10 cellular contexts compared by ENCODE assay signal in genomic region chr3:125644036-125645025, GRCh38. TPM values are rescaled to one million over a fixed set of nuclear protein-coding genes. Genes with fewer than 3 reads are reported as not detected.
DNase-seq lines count a peak whose midpoint lies in the region; ATAC-seq and TF ChIP-seq lines count a peak whose summit lies in the region.
"Had no signal": no experiment of that assay in that cellular context is flagged by ENCODE, and none has a peak within 500 bp of the region (broad histone marks: within the 10 kb centered on the region; RNA-seq: fewer than 3 reads in every experiment).

No MANE protein-coding gene starts in this region.

- TF ChIP-seq CTCF in choroid plexus epithelial cell (conservative IDR thresholded peaks at IDR 0.05; ENCODE audit: low read depth, low read length) (no peak), liver (IDR thresholded peaks at IDR 0.05; ENCODE audit: low read depth, low read length, missing input control) (no peak)

- H3K27ac ChIP-seq in liver (ENCODE audit: low read depth in 1 of 2, low read length in 2 of 2), result peak overlapping the region; percentile 89 to 93
- H3K27ac ChIP-seq in subcutaneous abdominal adipose tissue (ENCODE audit: low read depth, low read length), result peak overlapping the region; percentile 83
- H3K27ac ChIP-seq: VCaP had no signal

- WGBS in liver, result 52% methylated on average over 10 of the region's 10 CpGs

- H3K36me3 ChIP-seq in liver (ENCODE audit: control insufficient read depth in 4 of 4, insufficient read depth in 3 of 4, low read depth in 1 of 4, low read length in 3 of 4), result no peaks in the 10 kb centered on the region
- no peaks in the 10 kb centered on the region for H3K36me3 ChIP-seq in subcutaneous abdominal adipose tissue (ENCODE audit: control insufficient read depth in 5 of 5, insufficient read depth in 5 of 5, low read length in 5 of 5)

- no peak for TF ChIP-seq POLR2A in GM18505 (IDR thresholded peaks at IDR 0.05; ENCODE audit: borderline replicate concordance, extremely low read depth, insufficient read depth, insufficient read length)

- H3K9ac ChIP-seq in liver (ENCODE audit: low read depth in 1 of 2, low read length in 2 of 2) (peak overlapping the region; percentile 12 to 73), subcutaneous abdominal adipose tissue (ENCODE audit: low read length in 5 of 5) (peak overlapping the region in 3 of 5 donors; percentile 26 to 72 (median 28))

- no peak overlapping the region for H3K4me3 ChIP-seq in choroid plexus epithelial cell (ENCODE audit: low read depth, low read length)
- H3K4me3 ChIP-seq in liver (ENCODE audit: low read depth in 1 of 3, low read length in 3 of 3), result no peak overlapping the region
- peak overlapping the region in 1 of 5 donors; percentile 1 for H3K4me3 ChIP-seq in subcutaneous abdominal adipose tissue (ENCODE audit: low read depth in 1 of 5, low read length in 5 of 5)

- no peak for ATAC-seq in GM18505 (IDR thresholded peaks at IDR 0.05; ENCODE audit: unreplicated experiment)
- ATAC-seq: HCT116 had no signal

- TF ChIP-seq RAD21 in liver (IDR thresholded peaks at IDR 0.05), result peak; percentile 63 to 68

- H3K27me3 ChIP-seq in liver (ENCODE audit: control insufficient read depth in 4 of 4, insufficient read depth in 4 of 4, low read length in 3 of 4), result no peaks in the 10 kb centered on the region
- H3K27me3 ChIP-seq in subcutaneous abdominal adipose tissue (ENCODE audit: control insufficient read depth in 5 of 5, insufficient read depth in 4 of 5, low read length in 5 of 5), result no peaks in the 10 kb centered on the region

- no peaks in the 10 kb centered on the region for H3K9me3 ChIP-seq in liver (ENCODE audit: control insufficient read depth in 4 of 4, low read length in 3 of 4)
- no peaks in the 10 kb centered on the region for H3K9me3 ChIP-seq in subcutaneous abdominal adipose tissue (ENCODE audit: control insufficient read depth in 5 of 5, low read length in 5 of 5)

- DNase-seq in LHCN-M2 (ENCODE audit: low read depth), result peak; percentile 27
- DNase-seq in choroid plexus epithelial cell (ENCODE audit: low read depth), result peak; percentile 36
- DNase-seq in mesenteric fat pad (ENCODE audit: low spot score), result no peak
- no peak for DNase-seq in NCI-H1436 treated with DMSO at 0.1 percent for 48 hours (lab: John Stamatoyannopoulos, UW)
- no peak for DNase-seq in NCI-H1105 (lab: John Stamatoyannopoulos, UW)

- H3K4me1 ChIP-seq in liver (ENCODE audit: control insufficient read depth in 4 of 4, insufficient read depth in 4 of 4, low read length in 3 of 4), result peaks cover 15 to 49% (median 28%) of the 10 kb centered on the region in 4 donors
- H3K4me1 ChIP-seq in subcutaneous abdominal adipose tissue (ENCODE audit: control insufficient read depth in 5 of 5, insufficient read depth in 5 of 5, low read length in 5 of 5), result peaks cover 3 to 46% (median 19%) of the 10 kb centered on the region in 5 donors

TF ChIP-seq in liver, 16 proteins besides CTCF, POLR2A, EP300 and RAD21:
- peak; percentile 41 for TF ChIP-seq HNF4G (IDR thresholded peaks at IDR 0.05)
- peak; percentile 68 for TF ChIP-seq TAF1 (conservative IDR thresholded peaks at IDR 0.05)
- peak; percentile 81 to 93 for TF ChIP-seq HNF4A (conservative IDR thresholded peaks at IDR 0.05)
- no peak for TF ChIP-seq GABPA (IDR thresholded peaks at IDR 0.05 in 1 of 2, conservative IDR thresholded peaks at IDR 0.05 in 1 of 2)
- peak; percentile 94 to 99 for TF ChIP-seq RXRA (IDR thresholded peaks at IDR 0.05)
- peak; percentile 83 for TF ChIP-seq ATF3 (IDR thresholded peaks at IDR 0.05)
- peak; percentile 94 for TF ChIP-seq MAX (IDR thresholded peaks at IDR 0.05)
- TF ChIP-seq SP1 (IDR thresholded peaks at IDR 0.05), result peak; percentile 97
- TF ChIP-seq ZBTB33 (IDR thresholded peaks at IDR 0.05), result peak; percentile 94
- TF ChIP-seq EGR1 (IDR thresholded peaks at IDR 0.05; ENCODE audit: low read depth in 2 of 2), result peak in 1 of 2 donors; percentile 61
- TF ChIP-seq JUND (IDR thresholded peaks at IDR 0.05), result peak; percentile 75 to 96
- peak; percentile 97 for TF ChIP-seq FOXA1 (IDR thresholded peaks at IDR 0.05)
- peak; percentile 77 for TF ChIP-seq NR2F2 (IDR thresholded peaks at IDR 0.05)
- peak; percentile 96 for TF ChIP-seq FOXA2 (IDR thresholded peaks at IDR 0.05)
- TF ChIP-seq REST (IDR thresholded peaks at IDR 0.05), result peak; percentile 93
- TF ChIP-seq YY1 (IDR thresholded peaks at IDR 0.05), result peak; percentile 86

RNA-seq across cellular contexts. Expression of gene OSBPL11, which starts 49.0 kb away (rescaled TPM):
- 9.8 and 11.7 TPM in 2 replicates for total RNA-seq in LHCN-M2 (2014; rRNA removed)
- polyA plus RNA-seq in LHCN-M2 (2012), result 5.1 TPM
- 10 to 100 TPM; 12.7 to 22.5 TPM for total RNA-seq in liver
- polyA plus RNA-seq in liver, result 1 to 10 TPM; 7.1 to 8.1 TPM
- 31.4 TPM for total RNA-seq in mesenteric fat pad

Comparison
In these comparisons a context has a peak if more than half of its experiments do, and no peak if none do; other contexts are left out.
1. DNase-seq: peak in LHCN-M2 (single experiment) and choroid plexus epithelial cell (single experiment); none in mesenteric fat pad (single experiment), NCI-H1436 treated with DMSO at 0.1 percent for 48 hours (single experiment) and NCI-H1105 (single experiment).